ENCODE assay signal across 1 cellular context in genomic region chr14:71473843-71474242, GRCh38.
TF ChIP-seq lines count a peak whose summit lies in the region.

No MANE protein-coding gene starts in this region.

TF ChIP-seq in GM23338, 12 proteins besides CTCF, POLR2A, EP300 and RAD21 (continued from another document):
- TF ChIP-seq, protein P1, sequence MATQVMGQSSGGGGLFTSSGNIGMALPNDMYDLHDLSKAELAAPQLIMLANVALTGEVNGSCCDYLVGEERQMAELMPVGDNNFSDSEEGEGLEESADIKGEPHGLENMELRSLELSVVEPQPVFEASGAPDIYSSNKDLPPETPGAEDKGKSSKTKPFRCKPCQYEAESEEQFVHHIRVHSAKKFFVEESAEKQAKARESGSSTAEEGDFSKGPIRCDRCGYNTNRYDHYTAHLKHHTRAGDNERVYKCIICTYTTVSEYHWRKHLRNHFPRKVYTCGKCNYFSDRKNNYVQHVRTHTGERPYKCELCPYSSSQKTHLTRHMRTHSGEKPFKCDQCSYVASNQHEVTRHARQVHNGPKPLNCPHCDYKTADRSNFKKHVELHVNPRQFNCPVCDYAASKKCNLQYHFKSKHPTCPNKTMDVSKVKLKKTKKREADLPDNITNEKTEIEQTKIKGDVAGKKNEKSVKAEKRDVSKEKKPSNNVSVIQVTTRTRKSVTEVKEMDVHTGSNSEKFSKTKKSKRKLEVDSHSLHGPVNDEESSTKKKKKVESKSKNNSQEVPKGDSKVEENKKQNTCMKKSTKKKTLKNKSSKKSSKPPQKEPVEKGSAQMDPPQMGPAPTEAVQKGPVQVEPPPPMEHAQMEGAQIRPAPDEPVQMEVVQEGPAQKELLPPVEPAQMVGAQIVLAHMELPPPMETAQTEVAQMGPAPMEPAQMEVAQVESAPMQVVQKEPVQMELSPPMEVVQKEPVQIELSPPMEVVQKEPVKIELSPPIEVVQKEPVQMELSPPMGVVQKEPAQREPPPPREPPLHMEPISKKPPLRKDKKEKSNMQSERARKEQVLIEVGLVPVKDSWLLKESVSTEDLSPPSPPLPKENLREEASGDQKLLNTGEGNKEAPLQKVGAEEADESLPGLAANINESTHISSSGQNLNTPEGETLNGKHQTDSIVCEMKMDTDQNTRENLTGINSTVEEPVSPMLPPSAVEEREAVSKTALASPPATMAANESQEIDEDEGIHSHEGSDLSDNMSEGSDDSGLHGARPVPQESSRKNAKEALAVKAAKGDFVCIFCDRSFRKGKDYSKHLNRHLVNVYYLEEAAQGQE (IDR thresholded peaks at IDR 0.05; ENCODE audit: unreplicated experiment), result no peak
- no peak for TF ChIP-seq EZH2 (IDR thresholded peaks at IDR 0.05; ENCODE audit: low read depth, unreplicated experiment)
- TF ChIP-seq ZNF114 (CRISPR knock-in tag; IDR thresholded peaks at IDR 0.05), result no peak
- TF ChIP-seq EZH2phosphoT487 (IDR thresholded peaks at IDR 0.05; ENCODE audit: unreplicated experiment), result no peak
